In genomic region chr19:44303305-44303704, GRCh38 we compare ENCODE assay signal across 13 cellular contexts. TPM values are rescaled to one million over a fixed set of nuclear protein-coding genes. Genes with fewer than 3 reads are reported as not detected.
DNase-seq lines count a peak whose midpoint lies in the region; ATAC-seq, FAIRE-seq and TF ChIP-seq lines count a peak whose summit lies in the region.
"Had no signal": no experiment of that assay in that cellular context is flagged by ENCODE, and none has a peak within 500 bp of the region (broad histone marks: within the 10 kb centered on the region; RNA-seq: fewer than 3 reads in every experiment).

No MANE protein-coding gene starts in this region.

- TF ChIP-seq POLR2A in IMR-90 (IDR thresholded peaks at IDR 0.05; ENCODE audit: low read depth, low read length), result no peak
- no peak for TF ChIP-seq POLR2A in K562 (conservative IDR thresholded peaks at IDR 0.05)

- no CpG with 5 or more reads among the region's 4 CpGs for WGBS in IMR-90 (ENCODE audit: extremely low coverage in 2 of 2, insufficient read length in 1 of 2), 2 experiments
- WGBS in K562 (ENCODE audit: insufficient coverage, low coverage, missing lambda C conversion rate), result 53% methylated on average over 4 of the region's 4 CpGs

- H2BK15ac ChIP-seq in IMR-90 (ENCODE audit: low read depth, low read length), result no peak overlapping the region

- TF ChIP-seq RAD21 in IMR-90 (IDR thresholded peaks at IDR 0.05; ENCODE audit: low read length) (no peak), K562 (CRISPR knock-in tag; conservative IDR thresholded peaks at IDR 0.05 in 1 of 2, IDR thresholded peaks at IDR 0.05 in 1 of 2) (no peak)

- H2AFZ ChIP-seq in IMR-90 (replicated peaks; ENCODE audit: low read length, poor library complexity) (peak overlapping the region; percentile 52), K562 (ENCODE audit: low read depth, low read length) (peak overlapping the region; percentile 35; the same call in 1 of the 2 replicates)

- TF ChIP-seq CTCF in IMR-90 (conservative IDR thresholded peaks at IDR 0.05; ENCODE audit: low read depth, low read length) (no peak), K562 (IDR thresholded peaks at IDR 0.05 in 2 of 3, conservative IDR thresholded peaks at IDR 0.05 in 1 of 3; ENCODE audit: insufficient read depth in 2 of 3, low read depth in 1 of 3, low read length in 3 of 3) (no peak), neural crest cell (conservative IDR thresholded peaks at IDR 0.05) (no peak)

- H3K27ac ChIP-seq in IMR-90 (ENCODE audit: insufficient read depth, low read length), result 0 out of 2 replicates have a peak overlapping the region, but pooled peaks have one; percentile 29
- H3K27ac ChIP-seq in K562 (ENCODE audit: extremely low read depth, low read depth, low read length), result no peak overlapping the region
- no peak overlapping the region for H3K27ac ChIP-seq in effector memory CD4-positive, alpha-beta T cell (ENCODE audit: insufficient read depth, low read length, poor library complexity, severe bottlenecking)

- H3K9ac ChIP-seq in IMR-90 (ENCODE audit: low read depth, low read length) (no peak overlapping the region), K562 (ENCODE audit: insufficient read depth in 1 of 2, low read depth in 2 of 2, low read length in 2 of 2) (no peak overlapping the region)

- H4K20me1 ChIP-seq in IMR-90 (ENCODE audit: insufficient read depth, low read length) (no peaks in the 10 kb centered on the region; the same call in 1 of the 2 replicates), K562 (replicated peaks; ENCODE audit: control insufficient read depth, insufficient read depth, low read length) (no peaks in the 10 kb centered on the region)

- H3K36me3 Mint-ChIP-seq in neural crest cell (ENCODE audit: low read depth), result peaks cover 10% of the 10 kb centered on the region

- H2BK120ac ChIP-seq in IMR-90 (ENCODE audit: low read depth, low read length), result no peak overlapping the region

- H3K4ac ChIP-seq in IMR-90 (ENCODE audit: low read depth, low read length), result 0 out of 2 replicates have a peak overlapping the region, but pooled peaks have one; percentile 10

- H2BK5ac ChIP-seq in IMR-90 (ENCODE audit: low read depth, low read length, poor library complexity, severe bottlenecking), result no peak overlapping the region

- H2AK9ac ChIP-seq in IMR-90 (replicated peaks; ENCODE audit: low read depth, low read length, poor library complexity), result no peak overlapping the region

- peaks cover 4 to 8% of the 10 kb centered on the region in 2 experiments; a peak in 2 of 4 replicates for H3K79me1 ChIP-seq in IMR-90 (ENCODE audit: low read depth in 1 of 2, low read length in 2 of 2)

- peak overlapping the region; percentile 84; the same call in 1 of the 2 replicates for H3K23ac ChIP-seq in IMR-90 (ENCODE audit: low read depth, low read length)

- peak overlapping the region in 1 of 2 experiments; percentile 27; a peak in 1 of 4 replicates for H4K8ac ChIP-seq in IMR-90 (ENCODE audit: low read depth in 2 of 2, low read length in 2 of 2)

- no peaks in the 10 kb centered on the region for H3K79me2 ChIP-seq in K562 (ENCODE audit: control insufficient read depth, insufficient read depth, low read length)

- no peak overlapping the region for H3K18ac ChIP-seq in IMR-90 (ENCODE audit: low read depth, low read length)

- H3K56ac ChIP-seq in IMR-90 (ENCODE audit: extremely low read depth, insufficient read depth, low read length), result no peak overlapping the region

- no peak overlapping the region for H4K91ac ChIP-seq in IMR-90 (ENCODE audit: insufficient read depth, low read depth, low read length)

- no peak for TF ChIP-seq EP300 in K562 (IDR thresholded peaks at IDR 0.05; ENCODE audit: low read length)

- no peak overlapping the region for H2AK5ac ChIP-seq in IMR-90 (ENCODE audit: low read depth, low read length)

- in situ Hi-C loops in IMR-90 (cut with MboI; ENCODE audit: low sequenced_read_pairs), result no loop called here
- in situ Hi-C loops in K562 (cut with MboI), result no loop called here

- peaks cover 4% of the 10 kb centered on the region for H3K9me3 Mint-ChIP-seq in neural crest cell

- intact Hi-C loops in IMR-90 (cut with micrococcal nuclease) (loop anchor here (5.0 to 10.0 kb wide), 2 partner anchors 91 to 139 kb away; partner anchors contain the start of genes ZNF226 and ZNF227), K562 (cut with micrococcal nuclease) (loop anchor here (10.0 kb wide), 1 partner anchor 89 kb away; the partner anchor contains the start of gene ZNF227)

- H3K4me3 Mint-ChIP-seq in neural crest cell, result peak overlapping the region; percentile 96

- H4K5ac ChIP-seq in IMR-90 (ENCODE audit: low read depth, low read length), result no peak overlapping the region

- H3K4me3 ChIP-seq in IMR-90 (ENCODE audit: insufficient read depth, low read depth, low read length) (no peak overlapping the region), K562 (no peak overlapping the region; the same call in 1 of the 2 replicates)
- no peak overlapping the region for H3K4me3 ChIP-seq in effector memory CD4-positive, alpha-beta T cell (ENCODE audit: insufficient read depth, low read depth, low read length, poor library complexity, severe bottlenecking)

- ATAC-seq in IMR-90 (ENCODE audit: low read depth) (no peak), K562 (no peak)

- H3K9me3 ChIP-seq in IMR-90 (ENCODE audit: control insufficient read depth, insufficient read depth, low read length) (no peaks in the 10 kb centered on the region), K562 (replicated peaks; ENCODE audit: control insufficient read depth, insufficient read depth, low read depth, low read length) (no peaks in the 10 kb centered on the region; the same call in 1 of the 2 replicates)
- H3K9me3 ChIP-seq in effector memory CD4-positive, alpha-beta T cell (ENCODE audit: control insufficient read depth, low read length), result no peaks in the 10 kb centered on the region
- H3K9me3 ChIP-seq: right atrium auricular region had no signal

- no peak for FAIRE-seq in K562 (lab: Jason Lieb, UNC)

- H3K36me3 ChIP-seq in IMR-90 (ENCODE audit: control insufficient read depth, insufficient read depth, low read length), result peaks cover 8% of the 10 kb centered on the region
- H3K36me3 ChIP-seq in K562 (ENCODE audit: control insufficient read depth, insufficient read depth, low read length), result no peaks in the 10 kb centered on the region; the same call in 2 of the 3 replicates
- H3K36me3 ChIP-seq in effector memory CD4-positive, alpha-beta T cell (ENCODE audit: control insufficient read depth, insufficient read depth, low read length), result peaks cover 35% of the 10 kb centered on the region

- H3K4me2 ChIP-seq in IMR-90 (ENCODE audit: low read depth, low read length) (peak overlapping the region; percentile 76), K562 (ENCODE audit: insufficient read depth, low read length) (peak overlapping the region; percentile 51)

- no peaks in the 10 kb centered on the region for H3K27me3 ChIP-seq in IMR-90 (ENCODE audit: control insufficient read depth, insufficient read depth, low read length)
- H3K27me3 ChIP-seq in K562 (ENCODE audit: control insufficient read depth in 2 of 2, insufficient read depth in 2 of 2, low read length in 2 of 2), result no peaks in the 10 kb centered on the region; a peak in 1 of 5 replicates
- H3K27me3 ChIP-seq in effector memory CD4-positive, alpha-beta T cell (replicated peaks; ENCODE audit: control insufficient read depth, insufficient read depth, low read length, poor library complexity, severe bottlenecking), result no peaks in the 10 kb centered on the region
- H3K27me3 ChIP-seq: right atrium auricular region had no signal

- H3K4me1 ChIP-seq in IMR-90 (ENCODE audit: control insufficient read depth, insufficient read depth, low read length), result peaks cover 3% of the 10 kb centered on the region; the same call in 1 of the 2 replicates
- H3K4me1 ChIP-seq in K562 (replicated peaks in 1 of 2; ENCODE audit: control insufficient read depth in 2 of 2, insufficient read depth in 2 of 2, low read length in 2 of 2), result peaks cover 4% of the 10 kb centered on the region in 2 experiments; a peak in 2 of 5 replicates
- H3K4me1 ChIP-seq in effector memory CD4-positive, alpha-beta T cell (ENCODE audit: control insufficient read depth, insufficient read depth, low read length, poor library complexity, severe bottlenecking), result peaks cover 5% of the 10 kb centered on the region

- no TSS peak for BruUV-seq in IMR-90 (replicated peaks; lab: Mats Ljungman, UMichigan)
- BruUV-seq in K562 (replicated peaks; lab: Mats Ljungman, UMichigan), result no TSS peak

- no peak overlapping the region for H3K27ac Mint-ChIP-seq in neural crest cell (ENCODE audit: unreplicated experiment)

- dilution Hi-C loops in IMR-90 (cut with HindIII; ENCODE audit: low sequenced_read_pairs, unreplicated experiment), result no loop called here

- POLR2A ChIA-PET in IMR-90 (lab: Charles Lee; ENCODE audit: unreplicated experiment), result no interaction called here
- POLR2A ChIA-PET in K562 (lab: Yijun Ruan, JAX), result interaction anchor here (0.7 kb wide), 1 partner anchor 1080 kb away, joined by 3 read pairs; no protein-coding TSS in a partner anchor

- H3K9me1 ChIP-seq in IMR-90 (ENCODE audit: insufficient read depth, low read length), result peaks cover 3% of the 10 kb centered on the region; the same call in 1 of the 2 replicates
- no peaks in the 10 kb centered on the region for H3K9me1 ChIP-seq in K562 (ENCODE audit: control insufficient read depth, insufficient read depth, low read length)

- H3K4me1 Mint-ChIP-seq in neural crest cell, result peaks cover 16% of the 10 kb centered on the region

- no peaks in the 10 kb centered on the region for H3K27me3 Mint-ChIP-seq in neural crest cell (ENCODE audit: low read depth)

- CTCF ChIA-PET in IMR-90 (lab: Yijun Ruan, JAX), result no interaction called here
- CTCF ChIA-PET in K562 (lab: Yijun Ruan, JAX; ENCODE audit: low intra/inter-chr PET ratio), result no interaction called here

- H3K14ac ChIP-seq in IMR-90 (replicated peaks; ENCODE audit: low read depth, low read length), result 0 out of 2 replicates have a peak overlapping the region, but pooled peaks have one; percentile 41

- H2BK20ac ChIP-seq in IMR-90 (ENCODE audit: low read depth, low read length), result no peak overlapping the region

- DNase-seq in NCI-H82 (lab: John Stamatoyannopoulos, UW) (peak; percentile 10), NCI-H82 treated with DMSO at 0.1 percent for 48 hours (lab: John Stamatoyannopoulos, UW; ENCODE audit: unreplicated experiment) (no peak), IMR-90 (no peak), K562 (ENCODE audit: extremely low read depth in 1 of 4, low spot score in 3 of 4) (no peak), neural crest cell (ENCODE audit: low read depth, low spot score) (no peak), NCI-H345 treated with DMSO at 0.1 percent for 48 hours (lab: John Stamatoyannopoulos, UW; ENCODE audit: unreplicated experiment) (no peak), HPDE6-E6E7 (ENCODE audit: extremely low spot score) (no peak)
- no peak for DNase-seq in effector memory CD4-positive, alpha-beta T cell
- DNase-seq: activated CD4-positive, CD25-positive, alpha-beta regulatory T cell treated with anti-CD3 and anti-CD28 coated beads, Interleukin-2, amount 50 U/mL, for 72 hours; islet precursor cell; NCI-H187 had no signal

RNA-seq across cellular contexts. Expression of gene ZNF235, which starts 1.5 kb away (rescaled TPM):
- total RNA-seq in IMR-90 (2012; rRNA removed) (3.0 and 3.1 TPM in 2 replicates), K562 (2014; rRNA removed) (0.68 and 1.9 TPM in 2 replicates), K562 (2014; rRNA removed; fragmentation: Illumina TruSeq; extraction: Trizol) (2.4 and 2.5 TPM in 2 replicates), K562 (2015; rRNA removed; fragmentation: Illumina TruSeq; extraction: Trizol) (2.0 and 2.2 TPM in 2 replicates), K562 (2021) (1.1 TPM in 2 replicates), neural crest cell (9.5 and 11.5 TPM in 2 replicates)
- polyA plus RNA-seq in IMR-90 (2012; rRNA removed) (0.77 and 0.80 TPM in 2 replicates), K562 (2011; rRNA removed) (1.0 and 2.9 TPM in 2 replicates), K562 (2014; fragmentation: Illumina TruSeq; extraction: Trizol) (1.1 and 1.7 TPM in 2 replicates), K562 (2014; fragmentation: Nextera tagmentation; extraction: Ambion mirVana) (1 to 10 TPM in 1 of 2 experiments, under 1 TPM in 1; 0.99 to 1.3 TPM), K562 (2014; rRNA removed) (0.38 and 0.88 TPM in 2 replicates)
- polyA plus RNA-seq in IMR-90 (2012; cell fraction: cytosol; rRNA removed), result 0.25 and 0.31 TPM in 2 replicates
- 0.75 and 5.2 TPM in 2 replicates for polyA plus RNA-seq in IMR-90 (2012; cell fraction: nucleus; rRNA removed; ENCODE audit: low replicate concordance)
- total RNA-seq in K562 (2011; cell fraction: chromatin; rRNA removed; ENCODE audit: low replicate concordance), result 12.2 and 23.4 TPM in 2 replicates
- total RNA-seq in K562 (2011; cell fraction: nucleolus; rRNA removed), result 8.7 and 13.0 TPM in 2 replicates
- 11.6 and 17.9 TPM in 2 replicates for total RNA-seq in K562 (2011; cell fraction: nucleoplasm; rRNA removed)
- 0.58 and 0.61 TPM in 2 replicates for polyA plus RNA-seq in K562 (2011; cell fraction: cytosol; rRNA removed)
- polyA plus RNA-seq in K562 (2011; cell fraction: nucleus; rRNA removed), result 1.9 and 4.9 TPM in 2 replicates
- 1.2 and 1.8 TPM in 2 replicates for polyA plus RNA-seq in K562 (2012)
- 2.7 and 6.8 TPM in 2 replicates for polyA minus RNA-seq in K562 (2011; rRNA and poly(A)+ RNA removed)
- polyA minus RNA-seq in K562 (2011; cell fraction: cytosol; rRNA and poly(A)+ RNA removed), result 1.9 TPM in 1 of 2 replicates, not detected in the other
- 3.6 and 5.8 TPM in 2 replicates for polyA minus RNA-seq in K562 (2011; cell fraction: nucleus; rRNA and poly(A)+ RNA removed)

RNA-seq across cellular contexts. Expression of gene ZNF233, which starts 43.6 kb away (rescaled TPM):
- total RNA-seq in IMR-90 (2012; rRNA removed) (0.56 and 0.72 TPM in 2 replicates), K562 (2014; rRNA removed) (0.08 and 0.14 TPM in 2 replicates), K562 (2014; rRNA removed; fragmentation: Illumina TruSeq; extraction: Trizol) (0.18 and 0.26 TPM in 2 replicates), K562 (2015; rRNA removed; fragmentation: Illumina TruSeq; extraction: Trizol) (0.14 and 0.15 TPM in 2 replicates), K562 (2021) (0.16 TPM in 1 of 2 replicates, not detected in the other), neural crest cell (1.7 and 2.5 TPM in 2 replicates)
- polyA plus RNA-seq in IMR-90 (2012; rRNA removed) (0.26 and 0.39 TPM in 2 replicates), K562 (2011; rRNA removed) (0.03 and 0.20 TPM in 2 replicates), K562 (2014; fragmentation: Illumina TruSeq; extraction: Trizol) (0.15 and 0.17 TPM in 2 replicates), K562 (2014; fragmentation: Nextera tagmentation; extraction: Ambion mirVana) (under 1 TPM; 0.23 to 0.28 TPM), K562 (2014; rRNA removed) (0.08 TPM in 2 replicates)
- 0.09 and 0.11 TPM in 2 replicates for polyA plus RNA-seq in IMR-90 (2012; cell fraction: cytosol; rRNA removed)
- 0.11 and 0.44 TPM in 2 replicates for polyA plus RNA-seq in IMR-90 (2012; cell fraction: nucleus; rRNA removed; ENCODE audit: low replicate concordance)
- 0.56 and 0.83 TPM in 2 replicates for total RNA-seq in K562 (2011; cell fraction: chromatin; rRNA removed; ENCODE audit: low replicate concordance)
- 0.50 and 0.53 TPM in 2 replicates for total RNA-seq in K562 (2011; cell fraction: nucleolus; rRNA removed)
- 0.69 and 1.4 TPM in 2 replicates for total RNA-seq in K562 (2011; cell fraction: nucleoplasm; rRNA removed)
- 0.03 TPM in 1 of 2 replicates, not detected in the other for polyA plus RNA-seq in K562 (2011; cell fraction: cytosol; rRNA removed)
- polyA plus RNA-seq in K562 (2011; cell fraction: nucleus; rRNA removed), result 0.24 and 0.30 TPM in 2 replicates
- 0.23 and 0.42 TPM in 2 replicates for polyA plus RNA-seq in K562 (2012)
- 0.12 and 0.35 TPM in 2 replicates for polyA minus RNA-seq in K562 (2011; rRNA and poly(A)+ RNA removed)
- not detected in 2 replicates for polyA minus RNA-seq in K562 (2011; cell fraction: cytosol; rRNA and poly(A)+ RNA removed)
- polyA minus RNA-seq in K562 (2011; cell fraction: nucleus; rRNA and poly(A)+ RNA removed), result 0.27 TPM in 1 of 2 replicates, not detected in the other
- total RNA-seq: epithelial cell of proximal tubule had no signal

RNA-seq across cellular contexts. Expression of gene ZNF112, which starts 53.2 kb away (rescaled TPM):
- 7.7 and 10.3 TPM in 2 replicates for total RNA-seq in IMR-90 (2012; rRNA removed)
- 1.4 and 2.1 TPM in 2 replicates for polyA plus RNA-seq in IMR-90 (2012; rRNA removed)
- 0.06 and 0.13 TPM in 2 replicates for polyA plus RNA-seq in IMR-90 (2012; cell fraction: cytosol; rRNA removed)
- polyA plus RNA-seq in IMR-90 (2012; cell fraction: nucleus; rRNA removed; ENCODE audit: low replicate concordance), result 0.77 and 8.0 TPM in 2 replicates
- total RNA-seq in K562 (2011; cell fraction: chromatin; rRNA removed; ENCODE audit: low replicate concordance), result 0.53 and 2.6 TPM in 2 replicates
- 0.67 and 0.79 TPM in 2 replicates for total RNA-seq in K562 (2011; cell fraction: nucleolus; rRNA removed)
- total RNA-seq in K562 (2011; cell fraction: nucleoplasm; rRNA removed), result 0.99 and 1.6 TPM in 2 replicates
- total RNA-seq in K562 (2014; rRNA removed), result 0.45 and 0.68 TPM in 2 replicates
- total RNA-seq in K562 (2014; rRNA removed; fragmentation: Illumina TruSeq; extraction: Trizol), result 0.84 and 0.89 TPM in 2 replicates
- 0.94 and 1.3 TPM in 2 replicates for total RNA-seq in K562 (2015; rRNA removed; fragmentation: Illumina TruSeq; extraction: Trizol)
- total RNA-seq in K562 (2021), result 0.40 and 0.58 TPM in 2 replicates
- polyA plus RNA-seq in K562 (2011; rRNA removed), result 0.30 and 0.61 TPM in 2 replicates
- polyA plus RNA-seq in K562 (2011; cell fraction: cytosol; rRNA removed), result 0.03 and 0.06 TPM in 2 replicates
- 0.80 and 1.1 TPM in 2 replicates for polyA plus RNA-seq in K562 (2011; cell fraction: nucleus; rRNA removed)
- 0.47 and 0.84 TPM in 2 replicates for polyA plus RNA-seq in K562 (2012)
- 0.62 and 0.95 TPM in 2 replicates for polyA plus RNA-seq in K562 (2014; fragmentation: Illumina TruSeq; extraction: Trizol)
- under 1 TPM; 0.21 to 0.31 TPM for polyA plus RNA-seq in K562 (2014; fragmentation: Nextera tagmentation; extraction: Ambion mirVana)
- 0.40 and 0.58 TPM in 2 replicates for polyA plus RNA-seq in K562 (2014; rRNA removed)
- 0.63 and 0.69 TPM in 2 replicates for polyA minus RNA-seq in K562 (2011; rRNA and poly(A)+ RNA removed)
- not detected in 2 replicates for polyA minus RNA-seq in K562 (2011; cell fraction: cytosol; rRNA and poly(A)+ RNA removed)
- polyA minus RNA-seq in K562 (2011; cell fraction: nucleus; rRNA and poly(A)+ RNA removed), result 0.94 and 1.00 TPM in 2 replicates
- 9.9 and 14.8 TPM in 2 replicates for total RNA-seq in neural crest cell
